25 cellular contexts compared by ENCODE assay signal in genomic region chr1:194103516-194104246, GRCh38.
"Had no signal": no experiment of that assay in that cellular context is flagged by ENCODE, and none has a peak within 500 bp of the region (broad histone marks: within the 10 kb centered on the region; RNA-seq: fewer than 3 reads in every experiment).

No MANE protein-coding gene starts in this region.

- H3K4me1 ChIP-seq: adrenal gland had no signal

- H3K4me3 ChIP-seq: adrenal gland, K562, PC-9, SK-N-MC had no signal

- H3K27me3 Mint-ChIP-seq: activated CD4-positive, alpha-beta memory T cell treated with anti-CD3 and anti-CD28 coated beads, Interleukin-2, amount 10 ng/mL, durations not matched to agents 7 days and 5 days; activated CD4-positive, alpha-beta T cell treated with anti-CD3 and anti-CD28 coated beads for 36 hours; activated naive CD8-positive, alpha-beta T cell; activated T-helper 17 cell treated with anti-CD3 and anti-CD28 coated beads, Interleukin-2, amount 50 U/mL, for 72 hours; T-cell had no signal

- H3K27ac Mint-ChIP-seq: activated CD4-positive, alpha-beta memory T cell treated with anti-CD3 and anti-CD28 coated beads, Interleukin-2, amount 10 ng/mL, durations not matched to agents 7 days and 5 days; activated CD4-positive, alpha-beta T cell treated with anti-CD3 and anti-CD28 coated beads for 36 hours; activated naive CD4-positive, alpha-beta T cell treated with anti-CD3 and anti-CD28 coated beads for 36 hours; activated naive CD8-positive, alpha-beta T cell; activated T-helper 17 cell treated with anti-CD3 and anti-CD28 coated beads, Interleukin-2, amount 50 U/mL, for 72 hours had no signal

- H3K4me1 Mint-ChIP-seq: activated CD4-positive, alpha-beta memory T cell treated with anti-CD3 and anti-CD28 coated beads, Interleukin-2, amount 10 ng/mL, durations not matched to agents 7 days and 5 days; activated CD4-positive, alpha-beta T cell treated with anti-CD3 and anti-CD28 coated beads for 36 hours; activated T-helper 17 cell treated with anti-CD3 and anti-CD28 coated beads, Interleukin-2, amount 50 U/mL, for 72 hours had no signal

- DNase-seq: activated CD4-positive, alpha-beta memory T cell treated with anti-CD3 and anti-CD28 coated beads, Interleukin-2, amount 10 ng/mL, durations not matched to agents 7 days and 5 days; activated CD4-positive, alpha-beta T cell treated with anti-CD3 and anti-CD28 coated beads for 36 hours; activated CD4-positive, alpha-beta T cell treated with anti-CD3 and anti-CD28 coated beads, Interleukin-2, amount 50 U/mL, for 1 hour; activated gamma-delta T cell; activated naive CD4-positive, alpha-beta T cell treated with anti-CD3 and anti-CD28 coated beads for 36 hours; activated T-cell treated with anti-CD3 and anti-CD28 coated beads for 4 hours; activated T-cell treated with anti-CD3 and anti-CD28 coated beads, Interleukin-2, amount 50 U/mL, for 48 hours; adrenal gland; anterior cingulate cortex; Karpas-422; MM.1S; NCI-H1105 treated with DMSO at 0.1 percent for 48 hours; NCI-H1436 treated with DMSO at 0.1 percent for 48 hours; NCI-H187; NCI-H2081; NCI-H510A treated with DMSO at 0.1 percent for 48 hours; PC-9; T-cell; T-helper 2 cell; T1000 had no signal

- H3K27me3 ChIP-seq: adrenal gland had no signal

- H3K36me3 ChIP-seq: adrenal gland had no signal

- H3K4me2 ChIP-seq: PC-9 had no signal

- H3K4me3 Mint-ChIP-seq: activated CD4-positive, alpha-beta memory T cell treated with anti-CD3 and anti-CD28 coated beads, Interleukin-2, amount 10 ng/mL, durations not matched to agents 7 days and 5 days; activated CD4-positive, alpha-beta T cell treated with anti-CD3 and anti-CD28 coated beads for 36 hours; activated naive CD4-positive, alpha-beta T cell treated with anti-CD3 and anti-CD28 coated beads for 36 hours; activated naive CD8-positive, alpha-beta T cell; activated T-helper 17 cell treated with anti-CD3 and anti-CD28 coated beads, Interleukin-2, amount 50 U/mL, for 72 hours; T-cell had no signal

- ATAC-seq: activated CD4-positive, alpha-beta T cell treated with anti-CD3 and anti-CD28 coated beads for 36 hours; activated T-helper 17 cell treated with anti-CD3 and anti-CD28 coated beads, Interleukin-2, amount 50 U/mL, for 72 hours; K562 had no signal

- H3K36me3 Mint-ChIP-seq: activated naive CD8-positive, alpha-beta T cell; T-cell had no signal

- H3K9me3 Mint-ChIP-seq: activated CD4-positive, alpha-beta memory T cell treated with anti-CD3 and anti-CD28 coated beads, Interleukin-2, amount 10 ng/mL, durations not matched to agents 7 days and 5 days; activated T-helper 17 cell treated with anti-CD3 and anti-CD28 coated beads, Interleukin-2, amount 50 U/mL, for 72 hours had no signal

- H3K27ac ChIP-seq: adrenal gland, PC-9, SK-N-MC, VCaP had no signal

- H2AFZ ChIP-seq: PC-9 had no signal
